1 cellular context compared by ENCODE assay signal in the genomic region with DNA sequence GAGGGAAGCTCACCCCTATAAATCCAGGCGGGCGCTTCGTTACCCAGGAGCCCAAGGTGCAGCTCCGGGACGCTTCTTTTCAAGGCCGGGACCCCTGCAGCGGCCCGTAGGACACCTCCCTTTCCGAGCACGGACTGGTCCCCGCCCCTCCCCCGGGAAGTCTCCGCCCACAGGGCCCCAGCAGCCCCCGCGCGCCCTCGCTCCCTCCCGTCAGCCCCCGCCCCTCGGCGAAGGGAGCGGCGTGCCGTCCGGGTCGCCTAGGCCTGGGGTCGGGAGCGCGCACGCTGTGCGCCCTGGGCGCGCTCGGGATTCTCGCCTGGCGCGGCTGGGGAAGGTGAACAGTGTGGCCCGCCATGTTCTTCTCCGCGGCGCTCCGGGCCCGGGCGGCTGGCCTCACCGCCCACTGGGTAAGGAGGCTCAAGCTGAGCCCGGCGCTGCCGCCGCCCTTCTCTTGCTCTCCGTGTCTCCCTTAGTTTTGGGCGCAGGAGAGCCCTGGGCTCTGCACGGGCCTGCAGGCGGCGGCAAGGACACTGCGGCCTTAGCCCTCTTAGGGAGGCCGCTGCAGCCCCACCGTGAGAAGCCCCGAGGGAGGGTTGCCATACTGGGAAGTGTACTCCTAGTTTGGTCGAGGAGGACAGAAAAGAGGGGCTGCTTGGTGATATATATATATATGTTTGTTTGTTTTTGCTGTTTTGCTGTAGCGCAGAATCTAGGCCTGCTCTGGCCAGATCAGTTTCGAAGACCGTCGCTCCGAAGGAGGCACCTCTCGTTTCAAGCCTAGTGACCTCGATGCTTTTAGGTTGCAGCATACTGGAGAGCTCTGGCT.
TF ChIP-seq lines count a peak whose summit lies in the region.

A gene (plus strand): TSS at position 309 of the 826 bp plus-strand sequence. CDS start 45 bp downstream, at position 354.

TF ChIP-seq in HepG2, 621 proteins besides CTCF, POLR2A, EP300 and RAD21 (continued from another document and continues in another):
- TF ChIP-seq, protein P1, sequence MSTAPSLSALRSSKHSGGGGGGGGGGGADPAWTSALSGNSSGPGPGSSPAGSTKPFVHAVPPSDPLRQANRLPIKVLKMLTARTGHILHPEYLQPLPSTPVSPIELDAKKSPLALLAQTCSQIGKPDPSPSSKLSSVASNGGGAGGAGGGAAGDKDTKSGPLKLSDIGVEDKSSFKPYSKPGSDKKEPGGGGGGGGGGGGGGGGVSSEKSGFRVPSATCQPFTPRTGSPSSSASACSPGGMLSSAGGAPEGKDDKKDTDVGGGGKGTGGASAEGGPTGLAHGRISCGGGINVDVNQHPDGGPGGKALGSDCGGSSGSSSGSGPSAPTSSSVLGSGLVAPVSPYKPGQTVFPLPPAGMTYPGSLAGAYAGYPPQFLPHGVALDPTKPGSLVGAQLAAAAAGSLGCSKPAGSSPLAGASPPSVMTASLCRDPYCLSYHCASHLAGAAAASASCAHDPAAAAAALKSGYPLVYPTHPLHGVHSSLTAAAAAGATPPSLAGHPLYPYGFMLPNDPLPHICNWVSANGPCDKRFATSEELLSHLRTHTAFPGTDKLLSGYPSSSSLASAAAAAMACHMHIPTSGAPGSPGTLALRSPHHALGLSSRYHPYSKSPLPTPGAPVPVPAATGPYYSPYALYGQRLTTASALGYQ (CRISPR knock-in tag; IDR thresholded peaks at IDR 0.05), result no peak
- no peak for TF ChIP-seq CHCHD3 (CRISPR knock-in tag; IDR thresholded peaks at IDR 0.05)
- peak; percentile 77; the same call in 1 of the 2 replicates for TF ChIP-seq ZNF430 (CRISPR knock-in tag; IDR thresholded peaks at IDR 0.05)
- peak; percentile 99 for TF ChIP-seq RBFOX2 (IDR thresholded peaks at IDR 0.05; ENCODE audit: low read depth, low read length)
- TF ChIP-seq RFX1 (IDR thresholded peaks at IDR 0.05), result no peak
- peak; percentile 69 for TF ChIP-seq ZNF160 (CRISPR knock-in tag; IDR thresholded peaks at IDR 0.05)
- TF ChIP-seq, protein P2, sequence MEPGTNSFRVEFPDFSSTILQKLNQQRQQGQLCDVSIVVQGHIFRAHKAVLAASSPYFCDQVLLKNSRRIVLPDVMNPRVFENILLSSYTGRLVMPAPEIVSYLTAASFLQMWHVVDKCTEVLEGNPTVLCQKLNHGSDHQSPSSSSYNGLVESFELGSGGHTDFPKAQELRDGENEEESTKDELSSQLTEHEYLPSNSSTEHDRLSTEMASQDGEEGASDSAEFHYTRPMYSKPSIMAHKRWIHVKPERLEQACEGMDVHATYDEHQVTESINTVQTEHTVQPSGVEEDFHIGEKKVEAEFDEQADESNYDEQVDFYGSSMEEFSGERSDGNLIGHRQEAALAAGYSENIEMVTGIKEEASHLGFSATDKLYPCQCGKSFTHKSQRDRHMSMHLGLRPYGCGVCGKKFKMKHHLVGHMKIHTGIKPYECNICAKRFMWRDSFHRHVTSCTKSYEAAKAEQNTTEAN (CRISPR knock-in tag; conservative IDR thresholded peaks at IDR 0.05), result 0 out of 2 replicates have a peak, but pooled peaks have one; percentile 64
- TF ChIP-seq, protein P3, sequence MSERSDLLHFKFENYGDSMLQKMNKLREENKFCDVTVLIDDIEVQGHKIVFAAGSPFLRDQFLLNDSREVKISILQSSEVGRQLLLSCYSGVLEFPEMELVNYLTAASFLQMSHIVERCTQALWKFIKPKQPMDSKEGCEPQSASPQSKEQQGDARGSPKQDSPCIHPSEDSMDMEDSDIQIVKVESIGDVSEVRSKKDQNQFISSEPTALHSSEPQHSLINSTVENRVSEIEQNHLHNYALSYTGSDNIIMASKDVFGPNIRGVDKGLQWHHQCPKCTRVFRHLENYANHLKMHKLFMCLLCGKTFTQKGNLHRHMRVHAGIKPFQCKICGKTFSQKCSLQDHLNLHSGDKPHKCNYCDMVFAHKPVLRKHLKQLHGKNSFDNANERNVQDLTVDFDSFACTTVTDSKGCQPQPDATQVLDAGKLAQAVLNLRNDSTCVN (CRISPR knock-in tag; IDR thresholded peaks at IDR 0.05; ENCODE audit: borderline replicate concordance), result no peak; the same call in 1 of the 2 replicates
- TF ChIP-seq ZNF431 (CRISPR knock-in tag; IDR thresholded peaks at IDR 0.05; ENCODE audit: borderline replicate concordance, low read depth), result no peak
- peak; percentile 83; the same call in 1 of the 2 replicates for TF ChIP-seq ZNF441 (CRISPR knock-in tag; IDR thresholded peaks at IDR 0.05; ENCODE audit: borderline replicate concordance)
- no peak; the same call in 1 of the 2 replicates for TF ChIP-seq RFXAP (CRISPR knock-in tag; IDR thresholded peaks at IDR 0.05; ENCODE audit: borderline replicate concordance)
- TF ChIP-seq PPARG (CRISPR knock-in tag; conservative IDR thresholded peaks at IDR 0.05), result no peak
- TF ChIP-seq ZNF33A (CRISPR knock-in tag; IDR thresholded peaks at IDR 0.05; ENCODE audit: borderline replicate concordance), result no peak
- TF ChIP-seq, protein P4, sequence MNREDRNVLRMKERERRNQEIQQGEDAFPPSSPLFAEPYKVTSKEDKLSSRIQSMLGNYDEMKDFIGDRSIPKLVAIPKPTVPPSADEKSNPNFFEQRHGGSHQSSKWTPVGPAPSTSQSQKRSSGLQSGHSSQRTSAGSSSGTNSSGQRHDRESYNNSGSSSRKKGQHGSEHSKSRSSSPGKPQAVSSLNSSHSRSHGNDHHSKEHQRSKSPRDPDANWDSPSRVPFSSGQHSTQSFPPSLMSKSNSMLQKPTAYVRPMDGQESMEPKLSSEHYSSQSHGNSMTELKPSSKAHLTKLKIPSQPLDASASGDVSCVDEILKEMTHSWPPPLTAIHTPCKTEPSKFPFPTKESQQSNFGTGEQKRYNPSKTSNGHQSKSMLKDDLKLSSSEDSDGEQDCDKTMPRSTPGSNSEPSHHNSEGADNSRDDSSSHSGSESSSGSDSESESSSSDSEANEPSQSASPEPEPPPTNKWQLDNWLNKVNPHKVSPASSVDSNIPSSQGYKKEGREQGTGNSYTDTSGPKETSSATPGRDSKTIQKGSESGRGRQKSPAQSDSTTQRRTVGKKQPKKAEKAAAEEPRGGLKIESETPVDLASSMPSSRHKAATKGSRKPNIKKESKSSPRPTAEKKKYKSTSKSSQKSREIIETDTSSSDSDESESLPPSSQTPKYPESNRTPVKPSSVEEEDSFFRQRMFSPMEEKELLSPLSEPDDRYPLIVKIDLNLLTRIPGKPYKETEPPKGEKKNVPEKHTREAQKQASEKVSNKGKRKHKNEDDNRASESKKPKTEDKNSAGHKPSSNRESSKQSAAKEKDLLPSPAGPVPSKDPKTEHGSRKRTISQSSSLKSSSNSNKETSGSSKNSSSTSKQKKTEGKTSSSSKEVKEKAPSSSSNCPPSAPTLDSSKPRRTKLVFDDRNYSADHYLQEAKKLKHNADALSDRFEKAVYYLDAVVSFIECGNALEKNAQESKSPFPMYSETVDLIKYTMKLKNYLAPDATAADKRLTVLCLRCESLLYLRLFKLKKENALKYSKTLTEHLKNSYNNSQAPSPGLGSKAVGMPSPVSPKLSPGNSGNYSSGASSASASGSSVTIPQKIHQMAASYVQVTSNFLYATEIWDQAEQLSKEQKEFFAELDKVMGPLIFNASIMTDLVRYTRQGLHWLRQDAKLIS (CRISPR knock-in tag; IDR thresholded peaks at IDR 0.05), result no peak
- no peak for TF ChIP-seq ZNF260 (CRISPR knock-in tag; IDR thresholded peaks at IDR 0.05; ENCODE audit: borderline replicate concordance, low read depth)
- peak; percentile 82 for TF ChIP-seq ASH2L (IDR thresholded peaks at IDR 0.05; ENCODE audit: insufficient read length, low read depth, low read length)
- TF ChIP-seq ZNF790 (CRISPR knock-in tag; IDR thresholded peaks at IDR 0.05; ENCODE audit: borderline replicate concordance), result no peak
- no peak for TF ChIP-seq ZEB1 (IDR thresholded peaks at IDR 0.05; ENCODE audit: insufficient replicate concordance, low read depth)
- no peak for TF ChIP-seq KMT2A (CRISPR knock-in tag; IDR thresholded peaks at IDR 0.05)
- TF ChIP-seq THYN1 (CRISPR knock-in tag; IDR thresholded peaks at IDR 0.05; ENCODE audit: borderline replicate concordance, low read depth), result no peak
- TF ChIP-seq JUNB (CRISPR knock-in tag; IDR thresholded peaks at IDR 0.05; ENCODE audit: borderline replicate concordance), result no peak
- TF ChIP-seq ZNF180 (CRISPR knock-in tag; IDR thresholded peaks at IDR 0.05; ENCODE audit: borderline replicate concordance, low read depth), result no peak
- no peak for TF ChIP-seq HES4 (CRISPR knock-in tag; IDR thresholded peaks at IDR 0.05; ENCODE audit: borderline replicate concordance)
- TF ChIP-seq NFYB (CRISPR knock-in tag; IDR thresholded peaks at IDR 0.05), result no peak; the same call in 1 of the 2 replicates
- TF ChIP-seq, protein P5, sequence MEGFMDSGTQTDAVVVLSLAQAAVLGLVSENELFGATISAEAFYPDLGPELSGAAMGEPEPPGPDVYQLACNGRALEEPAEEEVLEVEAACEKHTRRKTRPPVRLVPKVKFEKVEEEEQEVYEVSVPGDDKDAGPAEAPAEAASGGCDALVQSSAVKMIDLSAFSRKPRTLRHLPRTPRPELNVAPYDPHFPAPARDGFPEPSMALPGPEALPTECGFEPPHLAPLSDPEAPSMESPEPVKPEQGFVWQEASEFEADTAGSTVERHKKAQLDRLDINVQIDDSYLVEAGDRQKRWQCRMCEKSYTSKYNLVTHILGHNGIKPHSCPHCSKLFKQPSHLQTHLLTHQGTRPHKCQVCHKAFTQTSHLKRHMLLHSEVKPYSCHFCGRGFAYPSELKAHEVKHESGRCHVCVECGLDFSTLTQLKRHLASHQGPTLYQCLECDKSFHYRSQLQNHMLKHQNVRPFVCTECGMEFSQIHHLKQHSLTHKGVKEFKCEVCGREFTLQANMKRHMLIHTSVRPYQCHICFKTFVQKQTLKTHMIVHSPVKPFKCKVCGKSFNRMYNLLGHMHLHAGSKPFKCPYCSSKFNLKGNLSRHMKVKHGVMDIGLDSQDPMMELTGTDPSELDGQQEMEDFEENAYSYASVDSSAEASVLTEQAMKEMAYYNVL (CRISPR knock-in tag; IDR thresholded peaks at IDR 0.05; ENCODE audit: borderline replicate concordance), result no peak; the same call in 1 of the 2 replicates
- TF ChIP-seq MBNL3 (CRISPR knock-in tag; conservative IDR thresholded peaks at IDR 0.05), result no peak
- TF ChIP-seq FLYWCH1 (CRISPR knock-in tag; IDR thresholded peaks at IDR 0.05), result no peak
- peak; percentile 28; the same call in 1 of the 2 replicates for TF ChIP-seq FOXO1 (CRISPR knock-in tag; IDR thresholded peaks at IDR 0.05)
- no peak for TF ChIP-seq ZNF557 (CRISPR knock-in tag; IDR thresholded peaks at IDR 0.05)
- TF ChIP-seq, protein P6, sequence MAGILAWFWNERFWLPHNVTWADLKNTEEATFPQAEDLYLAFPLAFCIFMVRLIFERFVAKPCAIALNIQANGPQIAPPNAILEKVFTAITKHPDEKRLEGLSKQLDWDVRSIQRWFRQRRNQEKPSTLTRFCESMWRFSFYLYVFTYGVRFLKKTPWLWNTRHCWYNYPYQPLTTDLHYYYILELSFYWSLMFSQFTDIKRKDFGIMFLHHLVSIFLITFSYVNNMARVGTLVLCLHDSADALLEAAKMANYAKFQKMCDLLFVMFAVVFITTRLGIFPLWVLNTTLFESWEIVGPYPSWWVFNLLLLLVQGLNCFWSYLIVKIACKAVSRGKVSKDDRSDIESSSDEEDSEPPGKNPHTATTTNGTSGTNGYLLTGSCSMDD (CRISPR knock-in tag; IDR thresholded peaks at IDR 0.05), result no peak
- TF ChIP-seq, protein P7, sequence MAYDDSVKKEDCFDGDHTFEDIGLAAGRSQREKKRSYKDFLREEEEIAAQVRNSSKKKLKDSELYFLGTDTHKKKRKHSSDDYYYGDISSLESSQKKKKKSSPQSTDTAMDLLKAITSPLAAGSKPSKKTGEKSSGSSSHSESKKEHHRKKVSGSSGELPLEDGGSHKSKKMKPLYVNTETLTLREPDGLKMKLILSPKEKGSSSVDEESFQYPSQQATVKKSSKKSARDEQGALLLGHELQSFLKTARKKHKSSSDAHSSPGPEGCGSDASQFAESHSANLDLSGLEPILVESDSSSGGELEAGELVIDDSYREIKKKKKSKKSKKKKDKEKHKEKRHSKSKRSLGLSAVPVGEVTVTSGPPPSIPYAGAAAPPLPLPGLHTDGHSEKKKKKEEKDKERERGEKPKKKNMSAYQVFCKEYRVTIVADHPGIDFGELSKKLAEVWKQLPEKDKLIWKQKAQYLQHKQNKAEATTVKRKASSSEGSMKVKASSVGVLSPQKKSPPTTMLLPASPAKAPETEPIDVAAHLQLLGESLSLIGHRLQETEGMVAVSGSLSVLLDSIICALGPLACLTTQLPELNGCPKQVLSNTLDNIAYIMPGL (CRISPR knock-in tag; IDR thresholded peaks at IDR 0.05; ENCODE audit: borderline replicate concordance in 1 of 2, low read depth in 1 of 2), result peak; percentile 86 to 96; a peak in 3 of 4 replicates
- TF ChIP-seq ZFP36 (IDR thresholded peaks at IDR 0.05; ENCODE audit: borderline replicate concordance, low read depth, low read length, partially characterized antibody), result no peak
- 0 out of 2 replicates have a peak, but pooled peaks have one; percentile 54 for TF ChIP-seq PCBP1 (IDR thresholded peaks at IDR 0.05; ENCODE audit: borderline replicate concordance, low read depth, low read length)
- peak; percentile 56; the same call in 1 of the 2 replicates for TF ChIP-seq ZNF547 (CRISPR knock-in tag; IDR thresholded peaks at IDR 0.05)
- TF ChIP-seq CHD2 (IDR thresholded peaks at IDR 0.05; ENCODE audit: low read depth, low read length), result peak; percentile 76
- peak; percentile 92 for TF ChIP-seq SALL1 (CRISPR knock-in tag; IDR thresholded peaks at IDR 0.05)
- TF ChIP-seq, protein P8, sequence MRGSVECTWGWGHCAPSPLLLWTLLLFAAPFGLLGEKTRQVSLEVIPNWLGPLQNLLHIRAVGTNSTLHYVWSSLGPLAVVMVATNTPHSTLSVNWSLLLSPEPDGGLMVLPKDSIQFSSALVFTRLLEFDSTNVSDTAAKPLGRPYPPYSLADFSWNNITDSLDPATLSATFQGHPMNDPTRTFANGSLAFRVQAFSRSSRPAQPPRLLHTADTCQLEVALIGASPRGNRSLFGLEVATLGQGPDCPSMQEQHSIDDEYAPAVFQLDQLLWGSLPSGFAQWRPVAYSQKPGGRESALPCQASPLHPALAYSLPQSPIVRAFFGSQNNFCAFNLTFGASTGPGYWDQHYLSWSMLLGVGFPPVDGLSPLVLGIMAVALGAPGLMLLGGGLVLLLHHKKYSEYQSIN (CRISPR knock-in tag; IDR thresholded peaks at IDR 0.05; ENCODE audit: borderline replicate concordance), result no peak
- peak; percentile 88 for TF ChIP-seq HOXA3 (CRISPR knock-in tag; IDR thresholded peaks at IDR 0.05)
- no peak for TF ChIP-seq ZNF496 (CRISPR knock-in tag; IDR thresholded peaks at IDR 0.05; ENCODE audit: insufficient replicate concordance)
- TF ChIP-seq SNAPC2 (CRISPR knock-in tag; IDR thresholded peaks at IDR 0.05), result peak; percentile 84; the same call in 1 of the 2 replicates
- TF ChIP-seq KAT7 (CRISPR knock-in tag; IDR thresholded peaks at IDR 0.05; ENCODE audit: borderline replicate concordance), result 0 out of 2 replicates have a peak, but pooled peaks have one; percentile 58
- peak; percentile 84; the same call in 1 of the 2 replicates for TF ChIP-seq IRX3 (CRISPR knock-in tag; IDR thresholded peaks at IDR 0.05; ENCODE audit: borderline replicate concordance, low read depth)
- TF ChIP-seq KLF11 (CRISPR knock-in tag; IDR thresholded peaks at IDR 0.05), result no peak
- TF ChIP-seq ZNF124 (CRISPR knock-in tag; IDR thresholded peaks at IDR 0.05), result 0 out of 2 replicates have a peak, but pooled peaks have one; percentile 11
- TF ChIP-seq, protein P9, sequence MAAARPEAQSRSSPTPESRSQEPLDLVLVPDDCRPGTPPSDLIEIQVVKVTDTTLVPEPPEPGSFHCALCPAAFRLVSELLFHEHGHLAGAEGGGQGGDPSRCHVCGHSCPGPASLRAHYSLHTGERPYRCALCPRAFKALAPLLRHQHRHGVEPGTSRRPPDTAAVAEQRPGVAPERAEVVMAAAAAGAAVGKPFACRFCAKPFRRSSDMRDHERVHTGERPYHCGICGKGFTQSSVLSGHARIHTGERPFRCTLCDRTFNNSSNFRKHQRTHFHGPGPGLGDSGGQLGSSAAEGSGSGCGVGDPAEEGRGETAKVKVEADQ (CRISPR knock-in tag; IDR thresholded peaks at IDR 0.05; ENCODE audit: borderline replicate concordance), result peak; percentile 53; the same call in 1 of the 2 replicates
- no peak for TF ChIP-seq SP140L (CRISPR knock-in tag; IDR thresholded peaks at IDR 0.05; ENCODE audit: borderline replicate concordance)
